Comparison of ENCODE assay signal across 13 cellular contexts in genomic region chr9:41124250-41125108, GRCh38. TPM values are rescaled to one million over a fixed set of nuclear protein-coding genes. Genes with fewer than 3 reads are reported as not detected.
"Had no signal": no experiment of that assay in that cellular context is flagged by ENCODE, and none has a peak within 500 bp of the region (broad histone marks: within the 10 kb centered on the region; RNA-seq: fewer than 3 reads in every experiment).

No MANE protein-coding gene starts in this region.

RNA-seq across cellular contexts. Expression of gene FOXD4L6, which starts 4.0 kb away (rescaled TPM):
- total RNA-seq: activated CD4-positive, alpha-beta memory T cell treated with anti-CD3 and anti-CD28 coated beads, Interleukin-2, amount 10 ng/mL, durations not matched to agents 7 days and 5 days; activated CD4-positive, alpha-beta T cell treated with anti-CD3 and anti-CD28 coated beads, Interleukin-2, amount 10 ng/mL, durations not matched to agents 7 days and 5 days; cardiac septum; glomerular endothelial cell; mesothelial cell of epicardium; naive thymus-derived CD4-positive, alpha-beta T cell; sigmoid colon; T-helper 17 cell; thyroid gland; ureter had no signal
- polyA plus RNA-seq: endothelial cell of umbilical vein; keratinocyte; naive thymus-derived CD4-positive, alpha-beta T cell; SK-N-SH had no signal
